8 cellular contexts compared by ENCODE assay signal in the genomic region with DNA sequence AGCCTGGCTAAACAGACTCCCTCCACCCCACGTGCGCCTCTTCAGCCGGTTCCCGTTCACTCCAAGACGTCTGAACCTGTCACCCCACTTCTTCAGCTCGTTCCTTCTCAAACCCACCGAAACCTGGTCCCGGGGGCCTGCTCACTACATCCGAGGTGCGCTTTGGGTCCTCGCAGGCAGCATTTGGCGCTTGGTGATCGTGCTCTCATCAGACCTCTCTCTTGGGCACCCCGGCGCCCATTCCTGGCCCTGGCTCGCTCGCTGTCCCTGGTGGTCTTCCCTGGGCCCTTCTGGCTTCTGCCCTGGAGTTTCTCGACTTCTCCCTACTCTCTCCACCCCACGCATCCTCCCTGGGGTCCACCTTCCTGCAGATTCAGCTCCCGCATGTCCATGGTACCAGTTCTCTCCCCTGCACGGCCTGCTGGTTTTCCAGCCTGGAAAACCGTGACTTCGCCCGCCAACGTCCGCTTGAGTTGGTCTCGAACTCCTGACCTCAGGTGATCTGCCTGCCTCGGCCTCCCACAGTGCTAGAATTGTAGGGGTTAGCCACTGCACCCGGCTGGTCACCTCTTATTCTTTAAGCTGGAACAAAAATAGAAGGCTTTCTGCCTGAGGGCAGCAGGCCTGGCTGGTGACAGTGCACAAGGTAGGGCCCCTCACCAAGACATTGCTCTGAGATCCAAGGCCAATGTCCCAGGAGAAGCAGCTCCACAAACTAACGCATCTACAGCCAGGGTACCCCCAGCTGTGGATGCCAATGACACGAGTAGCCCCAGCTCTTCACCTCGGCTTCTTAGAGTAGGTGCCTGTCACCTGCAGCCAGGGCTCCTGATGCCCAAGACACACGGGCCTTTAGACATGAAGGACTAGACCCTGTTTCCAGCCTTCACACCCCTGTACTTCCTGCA. TPM values are rescaled to one million over a fixed set of nuclear protein-coding genes. Genes with fewer than 3 reads are reported as not detected.
DNase-seq lines count a peak whose midpoint lies in the region; ATAC-seq, FAIRE-seq and TF ChIP-seq lines count a peak whose summit lies in the region.

No MANE protein-coding gene starts in this region.

- WGBS in mammary epithelial cell (ENCODE audit: low coverage, missing lambda C conversion rate) = 71% methylated on average over 14 of the region's 33 CpGs

- no peaks in the 10 kb centered on the region for H3K27me3 ChIP-seq in ACC112 (ENCODE audit: insufficient read depth, low read length)
- H3K27me3 ChIP-seq in mammary epithelial cell (ENCODE audit: insufficient read depth, low read length) = no peaks in the 10 kb centered on the region

- no peak for FAIRE-seq in H54 (lab: Jason Lieb, UNC)

- TF ChIP-seq POLR2A in H54 (IDR thresholded peaks at IDR 0.05; ENCODE audit: low read depth, low read length) = no peak

- peak overlapping the region; percentile 60 for H3K27ac ChIP-seq in ACC112 (ENCODE audit: low read depth, low read length)
- H3K27ac ChIP-seq in mammary epithelial cell (ENCODE audit: insufficient read depth, low read depth, low read length) = peak overlapping the region; percentile 87

- H3K36me3 ChIP-seq in ACC112 (ENCODE audit: insufficient read depth, low read length) (peaks cover 6% of the 10 kb centered on the region; the same call in 1 of the 2 replicates), mammary epithelial cell (ENCODE audit: insufficient read depth, low read length) (peaks cover 5% of the 10 kb centered on the region), mucosa of descending colon (ENCODE audit: low read depth) (no peaks in the 10 kb centered on the region)

- CTCF ChIA-PET in mammary epithelial cell (lab: Charles Lee; ENCODE audit: low non-redundant PET) = interaction anchor here (0.6 kb wide), 1 partner anchor 22 kb away, joined by 8 read pairs; no protein-coding TSS in a partner anchor

- peaks cover 38% of the 10 kb centered on the region for H3K4me1 ChIP-seq in ACC112 (ENCODE audit: control insufficient read depth, insufficient read depth, low read length, unreplicated experiment)
- peaks cover 44% of the 10 kb centered on the region for H3K4me1 ChIP-seq in mammary epithelial cell (ENCODE audit: insufficient read depth, low read length)
- H3K4me1 ChIP-seq in mucosa of descending colon (ENCODE audit: low read depth) = peaks cover 16% of the 10 kb centered on the region

- H3K9ac ChIP-seq in mammary epithelial cell (ENCODE audit: insufficient read depth, low read length) = peak overlapping the region; percentile 68

- ATAC-seq in HG02943 (IDR thresholded peaks at IDR 0.05; ENCODE audit: low read depth, unreplicated experiment) (peak; percentile 1), mucosa of descending colon (no peak), HG02610 (IDR thresholded peaks at IDR 0.05; ENCODE audit: unreplicated experiment) (no peak)

- H2AFZ ChIP-seq in ACC112 (ENCODE audit: low read length, unreplicated experiment) (peak overlapping the region; percentile 29), mammary epithelial cell (ENCODE audit: low read depth, low read length) (peak overlapping the region; percentile 85)

- BruUV-seq in mammary epithelial cell (replicated peaks; lab: Mats Ljungman, UMichigan) = TSS peak; percentile 17

- intact Hi-C loops in mammary epithelial cell (cut with micrococcal nuclease) (loop anchor here (10.0 kb wide), 3 partner anchors 321 to 681 kb away; partner anchors contain the start of genes OSGIN1 and TAF1C), mucosa of descending colon (cut with DNase I, micrococcal nuclease) (no loop called here)

- peak overlapping the region; percentile 99 for H3K4me2 ChIP-seq in mammary epithelial cell (ENCODE audit: insufficient read depth, low read depth, low read length)

- in situ Hi-C loops in mammary epithelial cell (cut with MboI; ENCODE audit: low sequenced_read_pairs in 2 of 2) = loop anchor here (25.0 kb wide), 2 partner anchors 207 to 482 kb away; no protein-coding TSS in a partner anchor

- TF ChIP-seq CTCF in mammary epithelial cell (conservative IDR thresholded peaks at IDR 0.05 in 1 of 2, IDR thresholded peaks at IDR 0.05 in 1 of 2; ENCODE audit: extremely low read depth in 1 of 2, insufficient read depth in 1 of 2, low read depth in 1 of 2, low read length in 2 of 2) = no peak
- no peak for TF ChIP-seq CTCF in mucosa of descending colon (IDR thresholded peaks at IDR 0.05)

- H3K9me3 ChIP-seq in mammary epithelial cell (replicated peaks; ENCODE audit: insufficient read depth, low read length) = no peaks in the 10 kb centered on the region
- H3K9me3 ChIP-seq in mucosa of descending colon = no peaks in the 10 kb centered on the region

- no peaks in the 10 kb centered on the region for H4K20me1 ChIP-seq in mammary epithelial cell (ENCODE audit: insufficient read depth, low read length)

- dilution Hi-C loops in mammary epithelial cell (cut with HindIII; ENCODE audit: low sequenced_read_pairs) = loop anchor here (5.0 to 10.0 kb wide), 2 partner anchors 232 to 469 kb away; no protein-coding TSS in a partner anchor

- peaks cover 28% of the 10 kb centered on the region for H3K79me2 ChIP-seq in ACC112 (ENCODE audit: control insufficient read depth, insufficient read depth, low read length, unreplicated experiment)
- H3K79me2 ChIP-seq in mammary epithelial cell (ENCODE audit: insufficient read depth, low read length) = peaks cover 33% of the 10 kb centered on the region

- H3K4me3 ChIP-seq in ACC112 (ENCODE audit: low read depth, low read length) = peak overlapping the region; percentile 53
- peak overlapping the region; percentile 37 to 56 (median 52) for H3K4me3 ChIP-seq in mammary epithelial cell (replicated peaks in 1 of 3; ENCODE audit: insufficient read depth in 1 of 3, low read depth in 2 of 3, low read length in 3 of 3)
- H3K4me3 ChIP-seq in mucosa of descending colon = no peak overlapping the region

- DNase-seq in mammary epithelial cell (no peak), mucosa of descending colon (peak in 2 of 3 donors; percentile 32 to 64), amygdala (lab: John Stamatoyannopoulos, UW) (no peak), H54 (ENCODE audit: insufficient read length, low spot score) (no peak), DMS79 (lab: John Stamatoyannopoulos, UW) (no peak)

RNA-seq across cellular contexts. Expression of gene MEAK7, which starts 1.0 kb away (rescaled TPM):
- total RNA-seq in mammary epithelial cell (100 to 1,000 TPM in 1 of 2 donors, 10 to 100 TPM in 1; 73.5 to 107 TPM), mucosa of descending colon (10 to 100 TPM; 18.4 to 23.9 (median 22.2) TPM)
- polyA plus RNA-seq in mammary epithelial cell = 67.1 TPM
- polyA minus RNA-seq in mammary epithelial cell = 84.8 TPM

Comparison
In these comparisons a context has a peak if more than half of its experiments do, and no peak if none do; other contexts are left out.
1. DNase-seq: peak in mucosa of descending colon (2 of 3); none in mammary epithelial cell (single experiment), amygdala (0 of 56), H54 (single experiment) and DMS79 (single experiment).